Comparison of ENCODE assay signal across 8 cellular contexts in the genomic region with DNA sequence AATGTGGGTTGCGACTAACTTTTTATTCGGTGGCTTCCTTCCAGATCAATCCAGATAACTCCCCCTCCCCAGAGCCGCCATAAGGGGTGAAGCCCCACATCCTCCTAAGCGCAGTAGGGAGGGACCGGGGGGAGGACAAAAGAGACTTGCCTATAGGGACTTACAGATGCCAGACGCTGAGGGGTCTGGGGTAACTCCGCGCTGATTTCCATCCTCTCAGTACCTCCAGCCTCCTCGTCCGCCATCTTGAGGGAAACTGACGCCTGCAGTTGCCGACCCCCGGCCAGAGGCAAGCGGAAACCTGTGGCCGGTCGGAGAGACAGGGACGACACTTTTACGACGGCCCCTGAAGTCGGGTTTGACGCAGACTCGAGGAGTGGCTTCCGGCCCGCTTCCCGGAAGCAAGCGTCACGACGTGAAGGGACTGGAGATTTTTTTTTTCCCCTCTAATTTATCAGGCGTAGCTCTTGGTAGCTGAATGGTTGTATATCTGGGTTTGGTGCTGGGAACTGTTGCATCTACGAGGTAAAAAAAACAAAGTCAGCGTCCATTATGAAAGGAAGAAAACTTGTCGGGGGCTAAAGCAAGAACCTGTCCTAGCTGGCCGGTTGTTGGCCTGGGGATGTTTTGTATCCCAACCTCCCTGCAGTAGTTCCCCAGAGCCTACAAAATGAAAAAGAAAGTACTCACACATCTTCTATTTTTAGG. TPM values are rescaled to one million over a fixed set of nuclear protein-coding genes. Genes with fewer than 3 reads are reported as not detected.
A peak's percentile ranks its signal among the peaks of the same experiment; 100 is the strongest.
DNase-seq lines count a peak whose midpoint lies in the region; ATAC-seq, FAIRE-seq and TF ChIP-seq lines count a peak whose summit lies in the region.

Gene UBR1, minus strand, starts transcription at position 261 of the 708 bp plus-strand sequence. Its CDS starts 16 bp downstream, at position 245.

- H3K4me1 ChIP-seq in colonic mucosa = peaks cover 10% of the 10 kb centered on the region

- peak; percentile 91 for ATAC-seq in HG03460 (IDR thresholded peaks at IDR 0.05; ENCODE audit: unreplicated experiment)

- peak; percentile 94 for DNase-seq in Ammon's horn (ENCODE audit: low spot score)
- peak; percentile 82 for DNase-seq in GM19239 (ENCODE audit: insufficient read length, low spot score)
- peak; percentile 84 for DNase-seq in NCI-H526 treated with DMSO at 0.1 percent for 48 hours (lab: John Stamatoyannopoulos, UW)
- DNase-seq in activated CD4-positive, alpha-beta T cell treated with anti-CD3 and anti-CD28 coated beads, Interleukin-2, amount 10 ng/mL, durations not matched to agents 24 days and 14 days = peak; percentile 97
- DNase-seq in colonic mucosa = peak; percentile 89
- peak; percentile 93 for DNase-seq in kidney tubule cell (ENCODE audit: low spot score)
- peak; percentile 69 to 82 (median 81) for DNase-seq in stimulated activated CD4-positive, alpha-beta T cell treated with anti-CD3 and anti-CD28 coated beads, Interleukin-1b, Interleukin-23, amount 100 ng/mL, for 24 hours (ENCODE audit: low read depth in 4 of 4, low spot score in 1 of 4)

- no peaks in the 10 kb centered on the region for H3K27me3 Mint-ChIP-seq in activated CD4-positive, alpha-beta T cell treated with anti-CD3 and anti-CD28 coated beads, Interleukin-2, amount 10 ng/mL, durations not matched to agents 24 days and 14 days

- no peaks in the 10 kb centered on the region for H3K27me3 ChIP-seq in colonic mucosa

- H3K9me3 Mint-ChIP-seq in activated CD4-positive, alpha-beta T cell treated with anti-CD3 and anti-CD28 coated beads, Interleukin-2, amount 10 ng/mL, durations not matched to agents 24 days and 14 days = no peaks in the 10 kb centered on the region

- peaks cover 42% of the 10 kb centered on the region for H3K4me1 Mint-ChIP-seq in activated CD4-positive, alpha-beta T cell treated with anti-CD3 and anti-CD28 coated beads, Interleukin-2, amount 10 ng/mL, durations not matched to agents 24 days and 14 days

- peak within 1 kb of the TSS; percentile 94 for H3K27ac Mint-ChIP-seq in activated CD4-positive, alpha-beta T cell treated with anti-CD3 and anti-CD28 coated beads, Interleukin-2, amount 10 ng/mL, durations not matched to agents 24 days and 14 days

- H3K4me3 Mint-ChIP-seq in activated CD4-positive, alpha-beta T cell treated with anti-CD3 and anti-CD28 coated beads, Interleukin-2, amount 10 ng/mL, durations not matched to agents 24 days and 14 days = peak within 1 kb of the TSS; percentile 99

- intact Hi-C loops in activated CD4-positive, alpha-beta T cell treated with anti-CD3 and anti-CD28 coated beads, Interleukin-2, amount 10 ng/mL, durations not matched to agents 24 days and 14 days (cut with micrococcal nuclease) = loop anchor here (1.0 to 5.0 kb wide), 2 partner anchors 17 to 834 kb away; partner anchors contain the start of genes GANC and TMEM87A
- intact Hi-C loops in colonic mucosa (cut with DNase I) = loop anchor here (10.0 kb wide), 1 partner anchor 79 kb away; the partner anchor contains the start of gene CCNDBP1

- peak; percentile 91 for FAIRE-seq in GM19239 (lab: Jason Lieb, UNC)

- peak within 1 kb of the TSS; percentile 89 for H3K27ac ChIP-seq in colonic mucosa

- H3K9ac ChIP-seq in colonic mucosa (ENCODE audit: low read depth in 2 of 2, low read length in 2 of 2) = peak within 1 kb of the TSS; percentile 74

- no peaks in the 10 kb centered on the region for H3K9me3 ChIP-seq in colonic mucosa

- no peak for TF ChIP-seq CTCF in colonic mucosa (IDR thresholded peaks at IDR 0.05)

- H3K4me3 ChIP-seq in colonic mucosa = peak within 1 kb of the TSS; percentile 75

- no peaks in the 10 kb centered on the region for H3K36me3 ChIP-seq in colonic mucosa

- H3K36me3 Mint-ChIP-seq in activated CD4-positive, alpha-beta T cell treated with anti-CD3 and anti-CD28 coated beads, Interleukin-2, amount 10 ng/mL, durations not matched to agents 24 days and 14 days (ENCODE audit: low read depth) = peaks cover 29% of the 10 kb centered on the region

RNA-seq across cellular contexts. Expression of gene UBR1, which starts in this region (rescaled TPM):
- 31.6 and 34.3 TPM in 2 replicates for total RNA-seq in activated CD4-positive, alpha-beta T cell treated with anti-CD3 and anti-CD28 coated beads, Interleukin-2, amount 10 ng/mL, durations not matched to agents 24 days and 14 days
- 10 to 100 TPM; 21.4 to 26.2 TPM for total RNA-seq in colonic mucosa

Comparison
In these comparisons a context has a peak if more than half of its experiments do, and no peak if none do; other contexts are left out.
1. Peak in every context shown above with its lines: DNase-seq, ATAC-seq, H3K4me3 ChIP-seq and H3K27ac ChIP-seq.